In the genomic region with DNA sequence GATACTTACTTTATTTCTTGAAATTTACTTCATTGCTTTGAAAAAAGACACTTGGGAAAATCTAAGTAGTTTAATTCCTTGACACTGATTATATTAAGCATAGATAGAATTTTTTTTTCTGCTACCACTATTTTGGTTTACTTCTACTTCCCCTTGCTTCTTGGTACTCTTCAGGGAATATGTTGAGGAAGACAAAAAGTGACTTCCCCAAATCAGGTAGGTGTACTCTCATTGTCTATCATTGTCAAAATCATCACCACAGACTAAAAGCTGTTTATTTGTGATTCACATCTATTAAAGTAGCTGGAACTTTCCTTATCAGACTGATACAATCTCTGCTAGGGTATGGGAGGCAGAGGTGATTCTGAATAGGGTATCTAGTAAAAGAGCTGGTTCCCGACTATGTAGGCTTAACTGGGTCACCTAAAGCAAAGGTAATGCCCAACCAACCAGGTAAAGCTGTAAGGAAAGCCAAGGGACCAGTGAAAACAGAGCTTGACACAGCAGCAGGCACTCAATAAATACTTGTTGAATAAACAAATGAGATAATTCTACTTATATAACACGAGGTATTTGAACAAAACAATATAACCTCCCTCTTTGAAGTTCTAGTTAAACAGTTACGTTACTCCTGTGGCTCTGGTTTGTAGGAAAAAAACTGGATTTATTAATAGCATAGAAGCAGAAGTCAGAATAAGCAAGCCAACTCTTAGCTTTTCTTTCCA, we compare ENCODE assay signal across 16 cellular contexts.
"Had no signal": no experiment of that assay in that cellular context is flagged by ENCODE, and none has a peak within 500 bp of the region (broad histone marks: within the 10 kb centered on the region; RNA-seq: fewer than 3 reads in every experiment).

No MANE protein-coding gene starts in this region.

- H3K27ac ChIP-seq: brain microvascular endothelial cell, tibial nerve had no signal

- H3K4me3 ChIP-seq: lung, smooth muscle cell, tibial nerve had no signal

- H3K27me3 ChIP-seq: brain microvascular endothelial cell, tibial nerve had no signal

- H3K27ac Mint-ChIP-seq: activated naive CD8-positive, alpha-beta T cell; natural killer cell; progenitor cell of endocrine pancreas had no signal

- H3K9me3 ChIP-seq: tibial nerve had no signal

- H3K36me3 ChIP-seq: brain microvascular endothelial cell, tibial nerve had no signal

- H3K4me3 Mint-ChIP-seq: activated naive CD8-positive, alpha-beta T cell; activated T-cell treated with anti-CD3 and anti-CD28 coated beads, Interleukin-2, amount 50 U/mL, for 4 hours; natural killer cell had no signal

- ATAC-seq: activated CD4-positive, CD25-positive, alpha-beta regulatory T cell treated with anti-CD3 and anti-CD28 coated beads, Interleukin-2, amount 50 U/mL, for 24 hours; activated T-cell treated with anti-CD3 and anti-CD28 coated beads, Interleukin-2, amount 50 U/mL, for 4 hours; natural killer cell; right cardiac atrium had no signal

- H3K27me3 Mint-ChIP-seq: activated naive CD8-positive, alpha-beta T cell; progenitor cell of endocrine pancreas had no signal

- H3K4me1 ChIP-seq: tibial nerve had no signal

- H3K36me3 Mint-ChIP-seq: natural killer cell had no signal

- H3K9me3 Mint-ChIP-seq: activated T-cell treated with anti-CD3 and anti-CD28 coated beads, Interleukin-2, amount 50 U/mL, for 4 hours; natural killer cell had no signal

- H3K4me2 ChIP-seq: smooth muscle cell had no signal

- DNase-seq: activated CD4-positive, alpha-beta T cell treated with anti-CD3 and anti-CD28 coated beads, Interleukin-2, amount 50 U/mL, for 4 hours; activated effector memory CD4-positive, alpha-beta T cell treated with anti-CD3 and anti-CD28 coated beads, Interleukin-2, amount 50 U/mL, for 16 hours; activated T-cell treated with anti-CD3 and anti-CD28 coated beads, Interleukin-2, amount 50 U/mL, for 4 hours; amygdala; brain microvascular endothelial cell; cerebellar nuclear complex; hypothalamus; natural killer cell; nucleus accumbens; right cardiac atrium had no signal
